Comparison of ENCODE assay signal across 23 cellular contexts in the genomic region with DNA sequence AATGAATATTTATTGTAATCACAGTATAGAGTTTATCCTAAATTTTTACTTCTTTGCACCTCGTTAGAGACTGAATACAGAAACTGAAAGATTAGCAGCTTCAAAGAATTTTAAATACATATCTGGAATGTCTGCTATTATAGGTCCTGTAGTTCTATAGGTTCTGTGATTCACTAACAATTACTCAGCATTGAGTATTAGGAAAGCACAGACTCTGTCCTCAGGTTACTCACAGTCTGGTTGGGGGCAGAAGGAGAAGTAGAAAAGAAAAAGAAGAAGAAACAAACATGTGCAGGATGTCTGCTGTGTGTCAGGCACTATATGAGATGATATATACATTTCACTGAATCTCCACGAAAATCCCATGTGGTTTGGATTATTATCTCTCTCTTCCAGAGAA. TPM values are rescaled to one million over a fixed set of nuclear protein-coding genes. Genes with fewer than 3 reads are reported as not detected.
DNase-seq lines count a peak whose midpoint lies in the region; ATAC-seq and TF ChIP-seq lines count a peak whose summit lies in the region.
"Had no signal": no experiment of that assay in that cellular context is flagged by ENCODE, and none has a peak within 500 bp of the region (broad histone marks: within the 10 kb centered on the region; RNA-seq: fewer than 3 reads in every experiment).

No MANE protein-coding gene starts in this region.

- H2BK15ac ChIP-seq in neuronal stem cell (ENCODE audit: low read length) = no peak overlapping the region

- H2AFZ ChIP-seq in neuronal stem cell (ENCODE audit: low read length) = no peak overlapping the region

- H3K79me1 ChIP-seq in neuronal stem cell (ENCODE audit: low read depth, low read length) = peaks cover 2% of the 10 kb centered on the region

- H3K4ac ChIP-seq in neuronal stem cell (ENCODE audit: low read length) = no peak overlapping the region

- no peak overlapping the region for H2BK120ac ChIP-seq in neuronal stem cell (ENCODE audit: low read depth, low read length)

- H3K9me3 ChIP-seq in SK-N-MC (ENCODE audit: low read depth, low read length) (no peaks in the 10 kb centered on the region; the same call in 1 of the 2 replicates), neuronal stem cell (replicated peaks in 1 of 2; ENCODE audit: control insufficient read depth in 2 of 2, insufficient read depth in 1 of 2, low read depth in 1 of 2, low read length in 2 of 2) (no peaks in the 10 kb centered on the region)

- no peak overlapping the region for H2AK5ac ChIP-seq in neuronal stem cell (ENCODE audit: low read depth, low read length)

- no peak overlapping the region for H3K4me3 ChIP-seq in SK-N-MC
- no peak overlapping the region for H3K4me3 ChIP-seq in choroid plexus epithelial cell (ENCODE audit: low read depth, low read length)
- no peak overlapping the region for H3K4me3 ChIP-seq in neuronal stem cell (ENCODE audit: low read length in 2 of 2)
- H3K4me3 ChIP-seq: K562 had no signal

- peaks cover 3% of the 10 kb centered on the region in 2 donors for H3K4me1 ChIP-seq in neuronal stem cell (ENCODE audit: control insufficient read depth in 2 of 2, insufficient read depth in 1 of 2, low read depth in 1 of 2, low read length in 2 of 2)

- WGBS in neuronal stem cell (ENCODE audit: extremely low coverage in 2 of 2, insufficient read length in 2 of 2, insufficient replicate concordance in 1 of 2), 2 donors = no CpG with 5 or more reads among the region's 2 CpGs

- no peak overlapping the region for H4K91ac ChIP-seq in neuronal stem cell (ENCODE audit: low read depth, low read length, poor library complexity)

- H3K23ac ChIP-seq in neuronal stem cell (ENCODE audit: low read depth, low read length, poor library complexity) = no peak overlapping the region

- TF ChIP-seq CTCF in choroid plexus epithelial cell (conservative IDR thresholded peaks at IDR 0.05; ENCODE audit: low read depth, low read length) = no peak

- H3K9ac ChIP-seq in SK-N-MC (ENCODE audit: insufficient read length) = peak overlapping the region; percentile 22
- H3K9ac ChIP-seq in neuronal stem cell (ENCODE audit: low read depth, low read length, poor library complexity) = no peak overlapping the region

- ATAC-seq in HG02885 (IDR thresholded peaks at IDR 0.05; ENCODE audit: poor library complexity, unreplicated experiment) = no peak
- ATAC-seq: HCT116, K562, Right ventricle myocardium inferior had no signal

- peak; percentile 1 for DNase-seq in SIG-M5 treated with dmso at 0.1 percent for 504 hours (lab: John Stamatoyannopoulos, UW; ENCODE audit: unreplicated experiment)
- DNase-seq in SIG-M5 (lab: John Stamatoyannopoulos, UW) = no peak
- no peak for DNase-seq in SK-N-MC (ENCODE audit: low read depth, low spot score)
- peak; percentile 17 for DNase-seq in choroid plexus epithelial cell (ENCODE audit: low read depth)
- DNase-seq in neuronal stem cell (ENCODE audit: low spot score) = no peak
- no peak for DNase-seq in HPDE6-E6E7 (ENCODE audit: extremely low spot score)
- no peak for DNase-seq in activated CD4-positive, CD25-positive, alpha-beta regulatory T cell (lab: John Stamatoyannopoulos, UW)
- DNase-seq: 8988T, Calu3, DMS79 treated with DMSO at 0.1 percent for 48 hours, NCI-H1092, NCI-H1417 treated with DMSO at 0.1 percent for 48 hours, NCI-H187, NCI-H2171 treated with DMSO at 0.1 percent for 48 hours, NCI-H345, NCI-H510A treated with DMSO at 0.1 percent for 48 hours, NCI-H748 treated with DMSO at 0.1 percent for 48 hours, SW 1271 had no signal

- peak overlapping the region; percentile 22; the same call in 1 of the 2 replicates for H3K27ac ChIP-seq in SK-N-MC
- no peak overlapping the region for H3K27ac ChIP-seq in neuronal stem cell (replicated peaks; ENCODE audit: low read length)

- H3K14ac ChIP-seq in neuronal stem cell (ENCODE audit: low read length) = no peak overlapping the region

- H2BK12ac ChIP-seq in neuronal stem cell (ENCODE audit: low read length) = no peak overlapping the region

- H3K18ac ChIP-seq in neuronal stem cell (ENCODE audit: low read length) = no peak overlapping the region

- H3K36me3 ChIP-seq in SK-N-MC (ENCODE audit: insufficient read depth, low read length) (no peaks in the 10 kb centered on the region), neuronal stem cell (replicated peaks in 1 of 2; ENCODE audit: control insufficient read depth in 2 of 2, insufficient read depth in 2 of 2, low read length in 2 of 2) (no peaks in the 10 kb centered on the region)

- H2BK5ac ChIP-seq in neuronal stem cell (ENCODE audit: low read length) = no peak overlapping the region

- no peak overlapping the region for H3K4me2 ChIP-seq in neuronal stem cell (ENCODE audit: insufficient read depth, low read length, poor library complexity, severe bottlenecking)

- no peak overlapping the region for H4K8ac ChIP-seq in neuronal stem cell (ENCODE audit: low read depth, low read length)

- no peaks in the 10 kb centered on the region for H3K27me3 ChIP-seq in neuronal stem cell (ENCODE audit: control insufficient read depth in 3 of 3, insufficient read depth in 3 of 3, low read depth in 1 of 3, low read length in 3 of 3)

RNA-seq across cellular contexts. Expression of gene SERTM1, which starts 40.0 kb away (rescaled TPM):
- 0.24 TPM for polyA plus RNA-seq in neuronal stem cell (2013, experiment 1 of 2)
- 0.25 TPM for polyA plus RNA-seq in neuronal stem cell (2013, experiment 2 of 2)
- polyA plus RNA-seq: BJ, K562 had no signal

Comparison
In these comparisons a context has a peak if more than half of its experiments do, and no peak if none do; other contexts are left out.
1. DNase-seq: peak in SIG-M5 treated with dmso at 0.1 percent for 504 hours (single experiment) and choroid plexus epithelial cell (single experiment); none in SIG-M5 (single experiment), SK-N-MC (single experiment), neuronal stem cell (single experiment), HPDE6-E6E7 (single experiment) and activated CD4-positive, CD25-positive, alpha-beta regulatory T cell (0 of 4).